In the genomic region with DNA sequence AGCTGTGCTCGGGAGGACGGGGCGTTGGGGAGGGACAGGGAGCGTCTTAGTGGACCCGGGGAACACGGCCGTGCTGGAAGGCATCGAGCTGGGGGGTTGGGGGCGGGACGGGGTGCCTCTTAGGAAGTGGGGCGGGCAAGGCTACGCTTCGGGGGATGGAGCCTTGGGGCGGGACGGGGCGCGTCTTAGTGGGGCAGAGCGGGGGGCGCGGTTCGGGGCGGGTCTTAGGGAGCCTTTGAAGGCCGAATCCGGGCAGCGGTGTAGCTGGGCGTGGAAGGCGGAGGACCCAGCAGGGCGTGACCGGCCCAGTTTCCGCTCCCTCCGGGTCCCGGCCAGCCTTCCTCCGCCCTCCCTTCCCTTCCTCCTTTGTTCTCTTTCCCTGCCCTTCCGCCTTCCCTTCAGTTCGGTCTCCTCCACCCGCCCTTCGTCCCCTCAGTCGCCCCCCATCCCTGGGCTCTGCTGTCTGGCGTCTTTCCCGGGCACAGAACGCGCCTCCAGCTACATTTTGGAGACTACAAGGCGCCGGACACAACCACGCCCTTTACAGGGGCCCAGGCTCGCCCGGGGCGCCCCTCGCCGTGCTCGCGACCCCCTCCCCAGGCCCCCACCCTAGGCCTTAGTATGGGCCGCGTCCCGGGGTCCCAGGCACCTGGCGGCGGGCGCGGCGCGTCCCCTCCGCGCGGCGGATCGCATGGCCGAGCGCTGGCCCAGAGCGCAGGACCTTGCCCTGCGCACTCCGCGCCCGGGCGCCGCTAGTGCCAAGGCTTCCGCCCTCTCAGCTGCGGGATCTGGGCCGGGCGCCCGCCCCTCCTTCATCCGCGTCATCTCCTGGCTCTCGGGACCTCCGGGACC, we compare ENCODE assay signal across 8 cellular contexts. TPM values are rescaled to one million over a fixed set of nuclear protein-coding genes. Genes with fewer than 3 reads are reported as not detected.
A peak's percentile ranks its signal among the peaks of the same experiment; 100 is the strongest.
DNase-seq lines count a peak whose midpoint lies in the region; ATAC-seq, FAIRE-seq and TF ChIP-seq lines count a peak whose summit lies in the region.

A gene with protein sequence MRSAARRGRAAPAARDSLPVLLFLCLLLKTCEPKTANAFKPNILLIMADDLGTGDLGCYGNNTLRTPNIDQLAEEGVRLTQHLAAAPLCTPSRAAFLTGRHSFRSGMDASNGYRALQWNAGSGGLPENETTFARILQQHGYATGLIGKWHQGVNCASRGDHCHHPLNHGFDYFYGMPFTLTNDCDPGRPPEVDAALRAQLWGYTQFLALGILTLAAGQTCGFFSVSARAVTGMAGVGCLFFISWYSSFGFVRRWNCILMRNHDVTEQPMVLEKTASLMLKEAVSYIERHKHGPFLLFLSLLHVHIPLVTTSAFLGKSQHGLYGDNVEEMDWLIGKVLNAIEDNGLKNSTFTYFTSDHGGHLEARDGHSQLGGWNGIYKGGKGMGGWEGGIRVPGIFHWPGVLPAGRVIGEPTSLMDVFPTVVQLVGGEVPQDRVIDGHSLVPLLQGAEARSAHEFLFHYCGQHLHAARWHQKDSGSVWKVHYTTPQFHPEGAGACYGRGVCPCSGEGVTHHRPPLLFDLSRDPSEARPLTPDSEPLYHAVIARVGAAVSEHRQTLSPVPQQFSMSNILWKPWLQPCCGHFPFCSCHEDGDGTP (minus strand): TSS at position 757 of the 852 bp plus-strand sequence. CDS start 64 bp downstream, at position 693.

- POLR2A ChIA-PET in WTC11 (lab: Charles Lee): no interaction called here

- H3K9me1 ChIP-seq in keratinocyte (ENCODE audit: control insufficient read depth, extremely low read depth, insufficient read depth, low read length): no peaks in the 10 kb centered on the region

- CTCF ChIA-PET in WTC11 (lab: Charles Lee): interaction anchor here (1.0 kb wide), 1 partner anchor 16 kb away, joined by 3 read pairs; no protein-coding TSS in a partner anchor

- TF ChIP-seq POLR2A in spleen (IDR thresholded peaks at IDR 0.05): peak in 2 of 3 donors; percentile 17 to 74

- H3K4me3 Mint-ChIP-seq in WTC11: peak within 1 kb of the TSS; percentile 76

- 0 to 6% (median 1%) methylated on average over 23 to 82 of the region's 84 CpGs for WGBS in spleen, 5 donors

- H3K36me3 Mint-ChIP-seq in WTC11: peaks cover 3% of the 10 kb centered on the region; the same call in 1 of the 2 replicates

- no peak for TF ChIP-seq CTCF in WTC11 (IDR thresholded peaks at IDR 0.05)
- TF ChIP-seq CTCF in keratinocyte (optimal IDR thresholded peaks at IDR 0.05 in 1 of 3, IDR thresholded peaks at IDR 0.05 in 1 of 3, conservative IDR thresholded peaks at IDR 0.05 in 1 of 3; ENCODE audit: extremely low read depth in 1 of 3, insufficient read depth in 2 of 3, low read length in 3 of 3): no peak
- no peak for TF ChIP-seq CTCF in spleen (IDR thresholded peaks at IDR 0.05 in 8 of 11, conservative IDR thresholded peaks at IDR 0.05 in 3 of 11)

- H2AFZ ChIP-seq in keratinocyte (ENCODE audit: control insufficient read depth, low read length): peak within 1 kb of the TSS; percentile 76

- H3K79me2 ChIP-seq in keratinocyte (ENCODE audit: control insufficient read depth, insufficient read depth, low read length): no peaks in the 10 kb centered on the region

- FAIRE-seq in keratinocyte (lab: Jason Lieb, UNC): no peak

- H4K20me1 ChIP-seq in keratinocyte (ENCODE audit: control insufficient read depth, extremely low read depth, insufficient read depth, low read length): no peaks in the 10 kb centered on the region

- peak; percentile 49 for DNase-seq in CMK (ENCODE audit: low read depth)
- peak; percentile 86 for DNase-seq in HT-29 (ENCODE audit: low spot score)
- peak; percentile 87 for DNase-seq in WTC11 (ENCODE audit: low spot score)
- peak; percentile 3 for DNase-seq in cerebellar cortex (ENCODE audit: low spot score)
- DNase-seq in keratinocyte (ENCODE audit: low read depth, low spot score): peak; percentile 13
- peak; percentile 95 for DNase-seq in spleen
- DNase-seq in NCI-H2171 (lab: John Stamatoyannopoulos, UW): no peak

- H3K27ac ChIP-seq in keratinocyte (ENCODE audit: control insufficient read depth, insufficient read depth, low read length) (peak within 1 kb of the TSS; percentile 49), spleen (peak within 1 kb of the TSS; percentile 74 to 97 (median 91))

- peak within 1 kb of the TSS; percentile 83 for H3K9ac ChIP-seq in keratinocyte (ENCODE audit: control insufficient read depth, extremely low read depth, insufficient read depth, low read length)

- H3K9me3 Mint-ChIP-seq in WTC11: peaks cover 4% of the 10 kb centered on the region; the same call in 1 of the 2 replicates

- H3K27me3 Mint-ChIP-seq in WTC11 (ENCODE audit: low read depth): no peaks in the 10 kb centered on the region

- intact Hi-C loops in spleen (cut with DNase I; ENCODE audit: low total_unique reads): no loop called here

- H3K4me1 Mint-ChIP-seq in WTC11: peaks cover 29% of the 10 kb centered on the region

- peak within 1 kb of the TSS; percentile 73 for H3K4me2 ChIP-seq in keratinocyte (ENCODE audit: control insufficient read depth, extremely low read depth, insufficient read depth, low read depth, low read length)

- peak within 1 kb of the TSS; percentile 64 to 70 (median 67) for H3K4me3 ChIP-seq in keratinocyte (ENCODE audit: control insufficient read depth in 2 of 3, extremely low read depth in 1 of 3, insufficient read depth in 2 of 3, low read depth in 1 of 3, low read length in 3 of 3)
- H3K4me3 ChIP-seq in spleen: peak within 1 kb of the TSS; percentile 46 to 91 (median 66)

- peak within 1 kb of the TSS; percentile 95 for H3K27ac Mint-ChIP-seq in WTC11

- dilution Hi-C loops in keratinocyte (cut with MboI; ENCODE audit: extremely low pct_ligation_motif_present, low sequenced_read_pairs): no loop called here

- ATAC-seq in GM21360 (IDR thresholded peaks at IDR 0.05; ENCODE audit: unreplicated experiment) (peak; percentile 91), WTC11 (peak; percentile 84)

- H3K4me1 ChIP-seq in keratinocyte (ENCODE audit: control insufficient read depth, extremely low read depth, insufficient read depth, low read length) (peaks cover 7% of the 10 kb centered on the region), spleen (peaks cover 0 to 8% (median 0%) of the 10 kb centered on the region in 6 donors)

- H3K27me3 ChIP-seq in keratinocyte (ENCODE audit: control insufficient read depth, extremely low read depth, insufficient read depth, low read length) (no peaks in the 10 kb centered on the region), spleen (replicated peaks in 1 of 7) (peaks cover 0 to 7% (median 0%) of the 10 kb centered on the region in 7 donors)

- no peaks in the 10 kb centered on the region for H3K9me3 ChIP-seq in keratinocyte (ENCODE audit: control insufficient read depth, low read depth, low read length)
- H3K9me3 ChIP-seq in spleen: peaks cover 0 to 21% (median 8%) of the 10 kb centered on the region in 8 donors

- H3K36me3 ChIP-seq in keratinocyte (ENCODE audit: control insufficient read depth in 2 of 2, extremely low read depth in 1 of 2, insufficient read depth in 2 of 2, low read length in 2 of 2): no peaks in the 10 kb centered on the region
- peaks cover 0 to 4% (median 0%) of the 10 kb centered on the region in 6 donors for H3K36me3 ChIP-seq in spleen

TF ChIP-seq in WTC11, 78 proteins besides CTCF, POLR2A, EP300 and RAD21 (continues in another document):
- TF ChIP-seq, protein P1, sequence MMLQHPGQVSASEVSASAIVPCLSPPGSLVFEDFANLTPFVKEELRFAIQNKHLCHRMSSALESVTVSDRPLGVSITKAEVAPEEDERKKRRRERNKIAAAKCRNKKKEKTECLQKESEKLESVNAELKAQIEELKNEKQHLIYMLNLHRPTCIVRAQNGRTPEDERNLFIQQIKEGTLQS (CRISPR knock-in tag; conservative IDR thresholded peaks at IDR 0.05): no peak
- TF ChIP-seq ZNF219 (CRISPR knock-in tag; IDR thresholded peaks at IDR 0.05; ENCODE audit: borderline replicate concordance) (no peak), ZNF396 (CRISPR knock-in tag; IDR thresholded peaks at IDR 0.05; ENCODE audit: borderline replicate concordance) (no peak), TCF7 (CRISPR knock-in tag; IDR thresholded peaks at IDR 0.05; ENCODE audit: low read depth) (no peak), NFYB (CRISPR knock-in tag; conservative IDR thresholded peaks at IDR 0.05; ENCODE audit: low read depth) (no peak), OVOL2 (CRISPR knock-in tag; IDR thresholded peaks at IDR 0.05; ENCODE audit: borderline replicate concordance) (no peak), ZNF671 (CRISPR knock-in tag; IDR thresholded peaks at IDR 0.05) (no peak), ESRRA (CRISPR knock-in tag; IDR thresholded peaks at IDR 0.05; ENCODE audit: borderline replicate concordance) (0 out of 2 replicates have a peak, but pooled peaks have one; percentile 18), NR3C1 (CRISPR knock-in tag; conservative IDR thresholded peaks at IDR 0.05; ENCODE audit: low read depth) (no peak), SMAD4 (CRISPR knock-in tag; IDR thresholded peaks at IDR 0.05) (no peak)
- TF ChIP-seq, protein P2, sequence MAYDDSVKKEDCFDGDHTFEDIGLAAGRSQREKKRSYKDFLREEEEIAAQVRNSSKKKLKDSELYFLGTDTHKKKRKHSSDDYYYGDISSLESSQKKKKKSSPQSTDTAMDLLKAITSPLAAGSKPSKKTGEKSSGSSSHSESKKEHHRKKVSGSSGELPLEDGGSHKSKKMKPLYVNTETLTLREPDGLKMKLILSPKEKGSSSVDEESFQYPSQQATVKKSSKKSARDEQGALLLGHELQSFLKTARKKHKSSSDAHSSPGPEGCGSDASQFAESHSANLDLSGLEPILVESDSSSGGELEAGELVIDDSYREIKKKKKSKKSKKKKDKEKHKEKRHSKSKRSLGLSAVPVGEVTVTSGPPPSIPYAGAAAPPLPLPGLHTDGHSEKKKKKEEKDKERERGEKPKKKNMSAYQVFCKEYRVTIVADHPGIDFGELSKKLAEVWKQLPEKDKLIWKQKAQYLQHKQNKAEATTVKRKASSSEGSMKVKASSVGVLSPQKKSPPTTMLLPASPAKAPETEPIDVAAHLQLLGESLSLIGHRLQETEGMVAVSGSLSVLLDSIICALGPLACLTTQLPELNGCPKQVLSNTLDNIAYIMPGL (CRISPR knock-in tag; IDR thresholded peaks at IDR 0.05): peak; percentile 61; the same call in 1 of the 2 replicates

RNA-seq across cellular contexts. Expression of the gene that starts here (rescaled TPM):
- 22.3 and 35.2 TPM in 2 replicates for total RNA-seq in HT-29 (2014; rRNA removed; shearing (Covaris generic))
- total RNA-seq in WTC11 (2021) (3.0 to 6.3 TPM (median 6.0 TPM) in 3 replicates), spleen (10 to 100 TPM; 11.8 to 22.0 (median 18.9) TPM)
- polyA plus RNA-seq in keratinocyte (7.9 to 9.9 TPM (median 8.1 TPM) in 3 replicates), spleen (1 to 10 TPM; 2.8 to 5.0 (median 4.7) TPM)
- polyA plus RNA-seq in keratinocyte (2011; ENCODE audit: low read depth): 6.9 TPM
- polyA plus RNA-seq in keratinocyte (2011; cell fraction: cytosol; rRNA removed): 6.0 and 6.7 TPM in 2 replicates
- polyA plus RNA-seq in keratinocyte (2011; cell fraction: nucleus; rRNA removed): 24.7 and 29.0 TPM in 2 replicates
- polyA plus RNA-seq in keratinocyte (2012; ENCODE audit: low replicate concordance): 6.7 and 9.6 TPM in 2 replicates
- polyA minus RNA-seq in keratinocyte: 12.3 to 22.4 TPM (median 13.8 TPM) in 3 replicates
- 13.6 TPM for polyA minus RNA-seq in keratinocyte (2011; cell fraction: cytosol; rRNA and poly(A)+ RNA removed)
- polyA minus RNA-seq in keratinocyte (2011; cell fraction: nucleus; rRNA and poly(A)+ RNA removed): 26.0 and 35.8 TPM in 2 replicates
